Comparison of ENCODE assay signal across 28 cellular contexts in genomic region chr7:33926535-33926934, GRCh38. TPM values are rescaled to one million over a fixed set of nuclear protein-coding genes. Genes with fewer than 3 reads are reported as not detected.
DNase-seq lines count a peak whose midpoint lies in the region; ATAC-seq and TF ChIP-seq lines count a peak whose summit lies in the region.
"Had no signal": no experiment of that assay in that cellular context is flagged by ENCODE, and none has a peak within 500 bp of the region (broad histone marks: within the 10 kb centered on the region; RNA-seq: fewer than 3 reads in every experiment).

No MANE protein-coding gene starts in this region.

- DNase-seq in MCF 10A (ENCODE audit: unreplicated experiment) (peak; percentile 6), breast epithelium (ENCODE audit: low spot score in 2 of 2) (no peak), amniotic epithelial cell (ENCODE audit: low read depth) (peak; percentile 74), iris pigment epithelial cell (ENCODE audit: low read depth) (peak; percentile 47), NCI-H146 treated with DMSO at 0.1 percent for 48 hours (lab: John Stamatoyannopoulos, UW; ENCODE audit: unreplicated experiment) (no peak)
- DNase-seq in activated CD4-positive, alpha-beta T cell treated with anti-CD3 and anti-CD28 coated beads, Interleukin-2, amount 10 ng/mL, durations not matched to agents 7 days and 5 days = no peak
- no peak for DNase-seq in activated CD4-positive, CD25-positive, alpha-beta regulatory T cell treated with anti-CD3 and anti-CD28 coated beads, Interleukin-2, amount 50 U/mL, for 72 hours
- DNase-seq: activated naive CD4-positive, alpha-beta T cell treated with anti-CD3 and anti-CD28 coated beads, Interleukin-2, amount 50 U/mL, for 16 hours; COR-L47; DND-41; islet precursor cell; lower lobe of right lung; MG63; mucosa of descending colon; NCI-H2081; NCI-H446; nephron progenitor cell; pancreas; stimulated activated CD4-positive, alpha-beta T cell treated with anti-CD3 and anti-CD28 coated beads, Interleukin-4, amount 100 ng/mL, for 24 hours; stimulated activated naive B cell treated with anti-CD40 and anti-IgM and Interleukin-4, amounts not matched to agents 10 μg/mL and 1 μg/mL and 100 μg/mL, for 72 hours; thyroid gland had no signal

- ATAC-seq in GM18511 (IDR thresholded peaks at IDR 0.05; ENCODE audit: unreplicated experiment) = no peak
- ATAC-seq: HCT116; lower lobe of right lung; mucosa of descending colon; stimulated activated naive B cell treated with anti-CD40 and anti-IgM and Interleukin-4, amounts not matched to agents 10 μg/mL and 1 μg/mL and 100 μg/mL, for 72 hours had no signal

- POLR2A ChIA-PET in MCF 10A (lab: Yijun Ruan, JAX) = interaction anchor here (0.5 kb wide), 1 partner anchor 111 kb away, joined by 3 read pairs; no protein-coding TSS in a partner anchor
- POLR2A ChIA-PET in activated CD4-positive, alpha-beta T cell treated with anti-CD3 and anti-CD28 coated beads, Interleukin-2, amount 10 ng/mL, durations not matched to agents 7 days and 5 days (lab: Charles Lee) = no interaction called here

- TF ChIP-seq POLR2A in breast epithelium (IDR thresholded peaks at IDR 0.05) = no peak

- TF ChIP-seq CTCF in MCF 10A (IDR thresholded peaks at IDR 0.05; ENCODE audit: unreplicated experiment) (no peak), breast epithelium (IDR thresholded peaks at IDR 0.05) (no peak)

- no peak overlapping the region for H3K4me3 ChIP-seq in breast epithelium
- H3K4me3 ChIP-seq: ascending aorta, lower lobe of right lung, MG63, mucosa of descending colon, pancreas, right atrium auricular region, thyroid gland had no signal

- no peaks in the 10 kb centered on the region for H3K4me1 ChIP-seq in breast epithelium
- H3K4me1 ChIP-seq: ascending aorta, lower lobe of right lung, pancreas, right atrium auricular region, thyroid gland had no signal

- intact Hi-C loops in MCF 10A (cut with micrococcal nuclease) = no loop called here
- intact Hi-C loops in breast epithelium (cut with DNase I; ENCODE audit: low total_unique reads) = no loop called here

- H3K4me3 Mint-ChIP-seq in MCF 10A (ENCODE audit: unreplicated experiment) = no peak overlapping the region
- H3K4me3 Mint-ChIP-seq in activated CD4-positive, alpha-beta T cell treated with anti-CD3 and anti-CD28 coated beads, Interleukin-2, amount 10 ng/mL, durations not matched to agents 7 days and 5 days = no peak overlapping the region
- H3K4me3 Mint-ChIP-seq: IgD-negative memory B cell; nephron progenitor cell; stimulated activated naive B cell treated with anti-CD40 and anti-IgM and Interleukin-4, amounts not matched to agents 10 μg/mL and 1 μg/mL and 100 μg/mL, for 72 hours; T-helper 2 cell treated with Interferon-gamma antibody and Interleukin-4, amounts not matched to agents 5 μg/mL and 100 μg/mL, for 36 hours had no signal

- H3K4me1 Mint-ChIP-seq in MCF 10A (ENCODE audit: insufficient read depth, unreplicated experiment) = no peaks in the 10 kb centered on the region
- H3K4me1 Mint-ChIP-seq in activated CD4-positive, alpha-beta T cell treated with anti-CD3 and anti-CD28 coated beads, Interleukin-2, amount 10 ng/mL, durations not matched to agents 7 days and 5 days = no peaks in the 10 kb centered on the region
- H3K4me1 Mint-ChIP-seq: IgD-negative memory B cell; stimulated activated naive B cell treated with anti-CD40 and anti-IgM and Interleukin-4, amounts not matched to agents 10 μg/mL and 1 μg/mL and 100 μg/mL, for 72 hours had no signal

- no peaks in the 10 kb centered on the region for H3K36me3 ChIP-seq in breast epithelium
- H3K36me3 ChIP-seq: ascending aorta, lower lobe of right lung, pancreas, right atrium auricular region, thyroid gland had no signal

- no peaks in the 10 kb centered on the region for H3K9me3 ChIP-seq in breast epithelium
- H3K9me3 ChIP-seq: ascending aorta, lower lobe of right lung, MG63, mucosa of descending colon, pancreas, right atrium auricular region, thyroid gland had no signal

- H3K36me3 Mint-ChIP-seq in MCF 10A (ENCODE audit: insufficient read depth, unreplicated experiment) = no peaks in the 10 kb centered on the region
- H3K36me3 Mint-ChIP-seq in activated CD4-positive, alpha-beta T cell treated with anti-CD3 and anti-CD28 coated beads, Interleukin-2, amount 10 ng/mL, durations not matched to agents 7 days and 5 days (ENCODE audit: low read depth) = no peaks in the 10 kb centered on the region
- H3K36me3 Mint-ChIP-seq: IgD-negative memory B cell; stimulated activated naive B cell treated with anti-CD40 and anti-IgM and Interleukin-4, amounts not matched to agents 10 μg/mL and 1 μg/mL and 100 μg/mL, for 72 hours had no signal

- BruUV-seq in MCF 10A (replicated peaks; lab: Mats Ljungman, UMichigan) = no TSS peak

- H3K9me3 Mint-ChIP-seq in MCF 10A (ENCODE audit: unreplicated experiment) = no peaks in the 10 kb centered on the region
- no peaks in the 10 kb centered on the region for H3K9me3 Mint-ChIP-seq in activated CD4-positive, alpha-beta T cell treated with anti-CD3 and anti-CD28 coated beads, Interleukin-2, amount 10 ng/mL, durations not matched to agents 7 days and 5 days
- H3K9me3 Mint-ChIP-seq: IgD-negative memory B cell; nephron progenitor cell; stimulated activated naive B cell treated with anti-CD40 and anti-IgM and Interleukin-4, amounts not matched to agents 10 μg/mL and 1 μg/mL and 100 μg/mL, for 72 hours; T-helper 2 cell treated with Interferon-gamma antibody and Interleukin-4, amounts not matched to agents 5 μg/mL and 100 μg/mL, for 36 hours had no signal

- CTCF ChIA-PET in MCF 10A (lab: Yijun Ruan, JAX) = interaction anchor here (0.8 to 11.5 kb wide), 4 partner anchors 40 to 740 kb away, joined by 3 to 177 read pairs (median 4); no protein-coding TSS in a partner anchor
- CTCF ChIA-PET in activated CD4-positive, alpha-beta T cell treated with anti-CD3 and anti-CD28 coated beads, Interleukin-2, amount 10 ng/mL, durations not matched to agents 7 days and 5 days (lab: Charles Lee) = no interaction called here

- no peaks in the 10 kb centered on the region for H3K27me3 ChIP-seq in breast epithelium
- H3K27me3 ChIP-seq: ascending aorta, MG63, right atrium auricular region, thyroid gland had no signal

- peaks cover 14% of the 10 kb centered on the region for H3K27me3 Mint-ChIP-seq in MCF 10A (ENCODE audit: insufficient read depth, unreplicated experiment)
- peaks cover 2% of the 10 kb centered on the region for H3K27me3 Mint-ChIP-seq in activated CD4-positive, alpha-beta T cell treated with anti-CD3 and anti-CD28 coated beads, Interleukin-2, amount 10 ng/mL, durations not matched to agents 7 days and 5 days

- H3K27ac ChIP-seq in breast epithelium = no peak overlapping the region
- H3K27ac ChIP-seq: 22Rv1, ascending aorta, lower lobe of right lung, pancreas, right atrium auricular region, thyroid gland had no signal

- H3K27ac Mint-ChIP-seq in MCF 10A (ENCODE audit: low read depth, unreplicated experiment) = no peak overlapping the region
- no peak overlapping the region for H3K27ac Mint-ChIP-seq in activated CD4-positive, alpha-beta T cell treated with anti-CD3 and anti-CD28 coated beads, Interleukin-2, amount 10 ng/mL, durations not matched to agents 7 days and 5 days
- H3K27ac Mint-ChIP-seq: IgD-negative memory B cell; nephron progenitor cell; stimulated activated naive B cell treated with anti-CD40 and anti-IgM and Interleukin-4, amounts not matched to agents 10 μg/mL and 1 μg/mL and 100 μg/mL, for 72 hours; T-helper 2 cell treated with Interferon-gamma antibody and Interleukin-4, amounts not matched to agents 5 μg/mL and 100 μg/mL, for 36 hours had no signal

RNA-seq across cellular contexts. Expression of gene BMPER, which starts 21.2 kb away (rescaled TPM):
- total RNA-seq in MCF 10A (2022) = 0.40 TPM in 1 of 2 replicates, not detected in the other
- 1 to 10 TPM; 1.6 to 6.9 (median 2.0) TPM for total RNA-seq in breast epithelium
- total RNA-seq in activated CD4-positive, alpha-beta T cell treated with anti-CD3 and anti-CD28 coated beads, Interleukin-2, amount 10 ng/mL, durations not matched to agents 7 days and 5 days = not detected
- total RNA-seq: ascending aorta had no signal

Comparison
In these comparisons a context has a peak if more than half of its experiments do, and no peak if none do; other contexts are left out.
1. DNase-seq: peak in MCF 10A (single experiment), amniotic epithelial cell (single experiment) and iris pigment epithelial cell (single experiment); none in breast epithelium (0 of 2), activated CD4-positive, alpha-beta T cell treated with anti-CD3 and anti-CD28 coated beads, Interleukin-2, amount 10 ng/mL, durations not matched to agents 7 days and 5 days (single experiment), activated CD4-positive, CD25-positive, alpha-beta regulatory T cell treated with anti-CD3 and anti-CD28 coated beads, Interleukin-2, amount 50 U/mL, for 72 hours (single experiment) and NCI-H146 treated with DMSO at 0.1 percent for 48 hours (single experiment).